ENCODE assay signal across 13 cellular contexts in genomic region chr21:44929799-44930542, GRCh38. TPM values are rescaled to one million over a fixed set of nuclear protein-coding genes. Genes with fewer than 3 reads are reported as not detected.
DNase-seq lines count a peak whose midpoint lies in the region; ATAC-seq and TF ChIP-seq lines count a peak whose summit lies in the region.
"Had no signal": no experiment of that assay in that cellular context is flagged by ENCODE, and none has a peak within 500 bp of the region (broad histone marks: within the 10 kb centered on the region; RNA-seq: fewer than 3 reads in every experiment).

No MANE protein-coding gene starts in this region.

- 62 to 63% methylated on average over 9 of the region's 9 CpGs for WGBS in sigmoid colon, 2 donors

- ATAC-seq in CD4-positive, alpha-beta T cell (ENCODE audit: poor library complexity): no peak
- peak; percentile 1 for ATAC-seq in activated CD8-positive, alpha-beta T cell treated with anti-CD3 and anti-CD28 coated beads for 36 hours
- ATAC-seq: WTC11 had no signal

- H3K27ac ChIP-seq in CD4-positive, alpha-beta T cell (ENCODE audit: low read depth, low read length): peak overlapping the region; percentile 79
- no peak overlapping the region for H3K27ac ChIP-seq in sigmoid colon

- peaks cover 0 to 35% (median 24%) of the 10 kb centered on the region in 4 donors for H3K4me1 ChIP-seq in sigmoid colon

- H3K36me3 Mint-ChIP-seq in CD4-positive, alpha-beta T cell (ENCODE audit: low read depth): no peaks in the 10 kb centered on the region
- peaks cover 8% of the 10 kb centered on the region for H3K36me3 Mint-ChIP-seq in activated CD8-positive, alpha-beta T cell treated with anti-CD3 and anti-CD28 coated beads for 36 hours (ENCODE audit: low read depth)
- H3K36me3 Mint-ChIP-seq in nephron (ENCODE audit: low read depth): no peaks in the 10 kb centered on the region
- H3K36me3 Mint-ChIP-seq: WTC11 had no signal

- H3K4me3 ChIP-seq in GM12875 (ENCODE audit: low read depth, low read length) (peak overlapping the region; percentile 15), sigmoid colon (no peak overlapping the region)
- H3K4me3 ChIP-seq: MG63 had no signal

- no peak for TF ChIP-seq EP300 in sigmoid colon (IDR thresholded peaks at IDR 0.05)

- no peak for TF ChIP-seq CTCF in CD4-positive, alpha-beta T cell (IDR thresholded peaks at IDR 0.05)
- no peak for TF ChIP-seq CTCF in GM12875 (IDR thresholded peaks at IDR 0.05; ENCODE audit: borderline replicate concordance, insufficient read depth, low read depth, low read length)
- no peak for TF ChIP-seq CTCF in activated CD8-positive, alpha-beta T cell treated with anti-CD3 and anti-CD28 coated beads for 36 hours (IDR thresholded peaks at IDR 0.05)
- TF ChIP-seq CTCF in nephron (IDR thresholded peaks at IDR 0.05; ENCODE audit: unreplicated experiment in 3 of 3): no peak
- TF ChIP-seq CTCF in sigmoid colon (IDR thresholded peaks at IDR 0.05): no peak

- no peak for TF ChIP-seq POLR2A in sigmoid colon (IDR thresholded peaks at IDR 0.05)

- H3K9me3 Mint-ChIP-seq in CD4-positive, alpha-beta T cell: no peaks in the 10 kb centered on the region
- H3K9me3 Mint-ChIP-seq in activated CD8-positive, alpha-beta T cell treated with anti-CD3 and anti-CD28 coated beads for 36 hours: no peaks in the 10 kb centered on the region
- no peaks in the 10 kb centered on the region for H3K9me3 Mint-ChIP-seq in nephron
- H3K9me3 Mint-ChIP-seq: neural crest cell, WTC11 had no signal

- H3K4me1 Mint-ChIP-seq in CD4-positive, alpha-beta T cell (ENCODE audit: low read depth): peaks cover 63% of the 10 kb centered on the region
- H3K4me1 Mint-ChIP-seq in activated CD8-positive, alpha-beta T cell treated with anti-CD3 and anti-CD28 coated beads for 36 hours (ENCODE audit: low read depth): peaks cover 56% of the 10 kb centered on the region
- H3K4me1 Mint-ChIP-seq in nephron: peaks cover 25% of the 10 kb centered on the region

- no peaks in the 10 kb centered on the region for H3K27me3 Mint-ChIP-seq in CD4-positive, alpha-beta T cell
- H3K27me3 Mint-ChIP-seq in activated CD8-positive, alpha-beta T cell treated with anti-CD3 and anti-CD28 coated beads for 36 hours: no peaks in the 10 kb centered on the region
- H3K27me3 Mint-ChIP-seq in nephron (ENCODE audit: low read depth): peaks cover 92% of the 10 kb centered on the region

- H3K4me3 Mint-ChIP-seq in CD4-positive, alpha-beta T cell: peak overlapping the region; percentile 92
- peak overlapping the region; percentile 78 for H3K4me3 Mint-ChIP-seq in activated CD8-positive, alpha-beta T cell treated with anti-CD3 and anti-CD28 coated beads for 36 hours
- peak overlapping the region in 2 of 3 experiments; percentile 40 to 51 for H3K4me3 Mint-ChIP-seq in nephron

- intact Hi-C loops in CD4-positive, alpha-beta T cell (cut with DNase I, micrococcal nuclease): loop anchor here (2.0 to 5.0 kb wide), 3 partner anchors 113 to 419 kb away; partner anchors contain the start of gene SUMO3 (in 1 of the 2)
- intact Hi-C loops in activated CD8-positive, alpha-beta T cell treated with anti-CD3 and anti-CD28 coated beads for 36 hours (cut with micrococcal nuclease): loop anchor here (5.0 to 10.0 kb wide), 2 partner anchors 38 to 55 kb away; partner anchors contain the start of gene PTTG1IP
- intact Hi-C loops in sigmoid colon (cut with DNase I): loop anchor here (5.0 kb wide), 2 partner anchors 113 to 128 kb away; partner anchors contain the start of genes SUMO3 and UBE2G2

- H3K27ac Mint-ChIP-seq in CD4-positive, alpha-beta T cell: peak overlapping the region; percentile 96
- H3K27ac Mint-ChIP-seq in activated CD8-positive, alpha-beta T cell treated with anti-CD3 and anti-CD28 coated beads for 36 hours: peak overlapping the region; percentile 84
- no peak overlapping the region for H3K27ac Mint-ChIP-seq in nephron
- H3K27ac Mint-ChIP-seq: WTC11 had no signal

- H3K27me3 ChIP-seq in CD4-positive, alpha-beta T cell (ENCODE audit: control insufficient read depth, insufficient read depth, low read length): no peaks in the 10 kb centered on the region
- peaks cover 10 to 75% (median 42%) of the 10 kb centered on the region in 3 donors for H3K27me3 ChIP-seq in sigmoid colon

- H3K36me3 ChIP-seq in sigmoid colon: no peaks in the 10 kb centered on the region
- H3K36me3 ChIP-seq: MG63 had no signal

- CTCF ChIA-PET in CD4-positive, alpha-beta T cell (lab: Charles Lee): interaction anchor here (1.0 to 6.3 kb wide), 2 partner anchors 16 to 36 kb away, joined by 3 to 56 read pairs; no protein-coding TSS in a partner anchor
- CTCF ChIA-PET in activated CD8-positive, alpha-beta T cell treated with anti-CD3 and anti-CD28 coated beads for 36 hours (lab: Charles Lee): interaction anchor here (1.5 to 8.1 kb wide), 3 partner anchors 13 to 35 kb away, joined by 3 to 83 read pairs (median 63); no protein-coding TSS in a partner anchor

- no peaks in the 10 kb centered on the region for H3K9me3 ChIP-seq in CD4-positive, alpha-beta T cell (ENCODE audit: control insufficient read depth, low read length)
- no peaks in the 10 kb centered on the region for H3K9me3 ChIP-seq in sigmoid colon
- H3K9me3 ChIP-seq: MG63 had no signal

- DNase-seq in CD4-positive, alpha-beta T cell: no peak
- no peak for DNase-seq in activated CD8-positive, alpha-beta T cell treated with anti-CD3 and anti-CD28 coated beads for 36 hours
- DNase-seq in sigmoid colon: no peak
- no peak for DNase-seq in NCI-H2196 (lab: John Stamatoyannopoulos, UW; ENCODE audit: unreplicated experiment)
- no peak for DNase-seq in NCI-H2081 (lab: John Stamatoyannopoulos, UW)
- DNase-seq: dorsolateral prefrontal cortex, foreskin melanocyte, MG63, NCI-H226 had no signal

- POLR2A ChIA-PET in CD4-positive, alpha-beta T cell (lab: Charles Lee): interaction anchor here (0.9 to 9.5 kb wide), 8 partner anchors 9 to 129 kb away, joined by 3 to 362 read pairs (median 14); partner anchors contain the start of genes ITGB2, PTTG1IP and UBE2G2
- POLR2A ChIA-PET in activated CD8-positive, alpha-beta T cell treated with anti-CD3 and anti-CD28 coated beads for 36 hours (lab: Charles Lee): interaction anchor here (0.8 to 6.1 kb wide), 8 partner anchors 10 to 57 kb away, joined by 3 to 55 read pairs (median 7); partner anchors contain the start of genes ITGB2, PTTG1IP and SLX9

RNA-seq across cellular contexts. Expression of gene ITGB2, which starts 9.3 kb away (rescaled TPM):
- 100 to 1,000 TPM; 283 to 284 TPM for total RNA-seq in CD4-positive, alpha-beta T cell
- total RNA-seq in activated CD8-positive, alpha-beta T cell treated with anti-CD3 and anti-CD28 coated beads for 36 hours: 100 to 1,000 TPM; 340 to 343 TPM
- total RNA-seq in sigmoid colon: 10 to 100 TPM; 14.7 to 82.0 (median 48.5) TPM
- polyA plus RNA-seq in sigmoid colon: 100 to 1,000 TPM in 1 of 3 donors, 10 to 100 TPM in 2; 21.0 to 103 (median 60.5) TPM

RNA-seq across cellular contexts. Expression of gene SLX9, which starts 9.9 kb away (rescaled TPM):
- total RNA-seq in CD4-positive, alpha-beta T cell: 1 to 10 TPM; 7.7 to 9.1 TPM
- total RNA-seq in activated CD8-positive, alpha-beta T cell treated with anti-CD3 and anti-CD28 coated beads for 36 hours: 10 to 100 TPM; 76.0 to 76.5 TPM
- total RNA-seq in sigmoid colon: 10 to 100 TPM; 18.3 to 38.8 (median 22.0) TPM
- 10 to 100 TPM in 2 of 3 donors, 1 to 10 TPM in 1; 9.7 to 31.9 (median 15.0) TPM for polyA plus RNA-seq in sigmoid colon

RNA-seq across cellular contexts. Expression of gene PTTG1IP, which starts 56.5 kb away (rescaled TPM):
- 10 to 100 TPM; 99.0 to 99.5 TPM for total RNA-seq in CD4-positive, alpha-beta T cell
- total RNA-seq in activated CD8-positive, alpha-beta T cell treated with anti-CD3 and anti-CD28 coated beads for 36 hours: 10 to 100 TPM; 60.7 to 61.8 TPM
- 100 to 1,000 TPM; 158 to 208 (median 188) TPM for total RNA-seq in sigmoid colon
- polyA plus RNA-seq in sigmoid colon: 100 to 1,000 TPM in 1 of 3 donors, 10 to 100 TPM in 2; 49.7 to 146 (median 59.5) TPM

Comparison
In these comparisons a context has a peak if more than half of its experiments do, and no peak if none do; other contexts are left out.
1. H3K27ac Mint-ChIP-seq: peak in CD4-positive, alpha-beta T cell (single experiment) and activated CD8-positive, alpha-beta T cell treated with anti-CD3 and anti-CD28 coated beads for 36 hours (single experiment); none in nephron (0 of 3).
2. Peak in every context shown above with its lines, with median percentiles within 50 percentile points of each other: H3K4me3 Mint-ChIP-seq.